10 cellular contexts compared by ENCODE assay signal in genomic region chr6:47698342-47698787, GRCh38. TPM values are rescaled to one million over a fixed set of nuclear protein-coding genes. Genes with fewer than 3 reads are reported as not detected.
DNase-seq lines count a peak whose midpoint lies in the region; ATAC-seq and TF ChIP-seq lines count a peak whose summit lies in the region.
"Had no signal": no experiment of that assay in that cellular context is flagged by ENCODE, and none has a peak within 500 bp of the region (broad histone marks: within the 10 kb centered on the region; RNA-seq: fewer than 3 reads in every experiment).

Gene ADGRF4 (plus strand): TSS chr6:47698580. CDS start chr6:47707246, 8,666 bp downstream.

- no peaks in the 10 kb centered on the region for H3K9me3 ChIP-seq in left lung

- peaks cover 17% of the 10 kb centered on the region; the same call in 1 of the 2 replicates for H3K4me1 Mint-ChIP-seq in HFFc6 (ENCODE audit: low read depth)
- H3K4me1 Mint-ChIP-seq in activated T-helper 17 cell treated with anti-CD3 and anti-CD28 coated beads, Interleukin-2, amount 50 U/mL, for 72 hours: no peaks in the 10 kb centered on the region
- H3K4me1 Mint-ChIP-seq: naive B cell had no signal

- peak within 1 kb of the TSS; percentile 34 for H3K27ac Mint-ChIP-seq in HFFc6
- no peak within 1 kb of the TSS for H3K27ac Mint-ChIP-seq in activated T-helper 17 cell treated with anti-CD3 and anti-CD28 coated beads, Interleukin-2, amount 50 U/mL, for 72 hours
- H3K27ac Mint-ChIP-seq: naive B cell had no signal

- no peaks in the 10 kb centered on the region for H3K27me3 ChIP-seq in left lung

- H3K4me3 ChIP-seq in AG09309 (ENCODE audit: control insufficient read depth, low read depth, low read length) (no peak within 1 kb of the TSS), left lung (no peak within 1 kb of the TSS)

- TF ChIP-seq CTCF in AG09309 (IDR thresholded peaks at IDR 0.05; ENCODE audit: control insufficient read depth, insufficient read depth, low read depth, low read length, missing control alignments) (no peak), HFFc6 (IDR thresholded peaks at IDR 0.05) (no peak), left lung (IDR thresholded peaks at IDR 0.05) (no peak), GM10248 (IDR thresholded peaks at IDR 0.05; ENCODE audit: control extremely low read depth, extremely low read depth, low read depth, missing control alignments) (no peak)

- no peaks in the 10 kb centered on the region for H3K36me3 Mint-ChIP-seq in HFFc6 (ENCODE audit: low read depth)
- no peaks in the 10 kb centered on the region for H3K36me3 Mint-ChIP-seq in activated T-helper 17 cell treated with anti-CD3 and anti-CD28 coated beads, Interleukin-2, amount 50 U/mL, for 72 hours (ENCODE audit: low read depth)
- H3K36me3 Mint-ChIP-seq: naive B cell had no signal

- DNase-seq in AG09309 (ENCODE audit: low read depth) (peak; percentile 71), HFFc6 (peak; percentile 30), left lung (no peak), GM10248 (ENCODE audit: extremely low spot score) (no peak)
- no peak for DNase-seq in activated CD4-positive, CD25-positive, alpha-beta regulatory T cell treated with anti-CD3 and anti-CD28 coated beads, Interleukin-2, amount 50 U/mL, for 72 hours
- DNase-seq: naive B cell had no signal

- POLR2A ChIA-PET in GM10248 (lab: Yijun Ruan, JAX): no interaction called here

- CTCF ChIA-PET in GM10248 (lab: Yijun Ruan, JAX): no interaction called here

- no peaks in the 10 kb centered on the region for H3K36me3 ChIP-seq in left lung

- no peak within 1 kb of the TSS for H3K27ac ChIP-seq in left lung

- peak within 1 kb of the TSS; percentile 16; the same call in 1 of the 2 replicates for H3K4me3 Mint-ChIP-seq in HFFc6
- H3K4me3 Mint-ChIP-seq in activated T-helper 17 cell treated with anti-CD3 and anti-CD28 coated beads, Interleukin-2, amount 50 U/mL, for 72 hours: no peak within 1 kb of the TSS
- H3K4me3 Mint-ChIP-seq: naive B cell had no signal

- peak; percentile 58 for ATAC-seq in activated T-helper 17 cell treated with anti-CD3 and anti-CD28 coated beads, Interleukin-2, amount 50 U/mL, for 72 hours (replicated peaks)
- peak; percentile 38 for ATAC-seq in left lung
- ATAC-seq in HG03565 (IDR thresholded peaks at IDR 0.05; ENCODE audit: unreplicated experiment): no peak
- no peak for ATAC-seq in GM21515 (IDR thresholded peaks at IDR 0.05; ENCODE audit: unreplicated experiment)

- no peaks in the 10 kb centered on the region for H3K4me1 ChIP-seq in left lung

- no peaks in the 10 kb centered on the region for H3K27me3 Mint-ChIP-seq in HFFc6 (ENCODE audit: insufficient read depth)
- H3K27me3 Mint-ChIP-seq in activated T-helper 17 cell treated with anti-CD3 and anti-CD28 coated beads, Interleukin-2, amount 50 U/mL, for 72 hours: no peaks in the 10 kb centered on the region

- intact Hi-C loops in left lung (cut with DNase I): no loop called here

- no peaks in the 10 kb centered on the region for H3K9me3 Mint-ChIP-seq in HFFc6
- no peaks in the 10 kb centered on the region for H3K9me3 Mint-ChIP-seq in activated T-helper 17 cell treated with anti-CD3 and anti-CD28 coated beads, Interleukin-2, amount 50 U/mL, for 72 hours
- H3K9me3 Mint-ChIP-seq: naive B cell had no signal

RNA-seq across cellular contexts. Expression of gene ADGRF4, which starts in this region (rescaled TPM):
- not detected for total RNA-seq in HFFc6 (2021; fragmentation: NEBNext Ultra II Directional; extraction: Animal tissue kit (Norgen Biotek cat#: 25700))
- not detected for total RNA-seq in activated T-helper 17 cell treated with anti-CD3 and anti-CD28 coated beads, Interleukin-2, amount 50 U/mL, for 72 hours
- total RNA-seq in left lung: under 1 TPM; 0.08 to 0.55 TPM
- total RNA-seq: T-helper 1 cell treated with Interleukin-12 subunit alpha and Interleukin-12 subunit beta and Interleukin-4 antibody, amounts not matched to agents 30 ng/mL and 1 ng/mL, for 36 hours had no signal

Comparison
In these comparisons a context has a peak if more than half of its experiments do, and no peak if none do; other contexts are left out.
1. Peak in DNase-seq in HFFc6; RNA of the gene not detected or under 1 TPM.
2. Peak in ATAC-seq in activated T-helper 17 cell treated with anti-CD3 and anti-CD28 coated beads, Interleukin-2, amount 50 U/mL, for 72 hours; RNA of the gene not detected or under 1 TPM.
3. Peak in ATAC-seq in left lung; RNA of the gene not detected or under 1 TPM.